In genomic region chr1:92479587-92479986, GRCh38 we compare ENCODE assay signal across 19 cellular contexts. TPM values are rescaled to one million over a fixed set of nuclear protein-coding genes. Genes with fewer than 3 reads are reported as not detected.
DNase-seq lines count a peak whose midpoint lies in the region; ATAC-seq, FAIRE-seq and TF ChIP-seq lines count a peak whose summit lies in the region.
"Had no signal": no experiment of that assay in that cellular context is flagged by ENCODE, and none has a peak within 500 bp of the region (broad histone marks: within the 10 kb centered on the region; RNA-seq: fewer than 3 reads in every experiment).

No MANE protein-coding gene starts in this region.

- ATAC-seq in CD4-positive, CD25-positive, alpha-beta regulatory T cell (ENCODE audit: low read depth in 2 of 2) = no peak
- ATAC-seq in GM21515 (IDR thresholded peaks at IDR 0.05; ENCODE audit: unreplicated experiment) = no peak

- no peaks in the 10 kb centered on the region for H3K9me3 ChIP-seq in CD4-positive, CD25-positive, alpha-beta regulatory T cell (ENCODE audit: control insufficient read depth in 2 of 2, low read length in 2 of 2)
- no peaks in the 10 kb centered on the region for H3K9me3 ChIP-seq in CD8-positive, alpha-beta memory T cell (ENCODE audit: low read length)
- no peaks in the 10 kb centered on the region for H3K9me3 ChIP-seq in kidney (ENCODE audit: control insufficient read depth in 1 of 2, low read length in 2 of 2)

- H3K27me3 Mint-ChIP-seq in CD4-positive, CD25-positive, alpha-beta regulatory T cell = peaks cover 22% of the 10 kb centered on the region
- peaks cover 0 to 5% of the 10 kb centered on the region in 2 donors for H3K27me3 Mint-ChIP-seq in CD8-positive, alpha-beta memory T cell
- H3K27me3 Mint-ChIP-seq in activated T-helper 1 cell treated with anti-CD3 and anti-CD28 coated beads, Interleukin-12 subunit alpha, Interleukin-12 subunit beta, Interleukin-2, Interleukin-4 antibody, amounts not matched to agents 30 ng/mL and 10 ng/mL and 1 ng/mL, durations not matched to agents 14 hours and 24 hours and 36 hours (ENCODE audit: insufficient read depth) = no peaks in the 10 kb centered on the region

- H3K9ac ChIP-seq in kidney (ENCODE audit: low read length in 2 of 2) = no peak overlapping the region
- H3K9ac ChIP-seq: parathyroid adenoma had no signal

- H3K27me3 ChIP-seq in CD4-positive, CD25-positive, alpha-beta regulatory T cell (ENCODE audit: control insufficient read depth, insufficient read depth, low read length) = no peaks in the 10 kb centered on the region
- no peaks in the 10 kb centered on the region for H3K27me3 ChIP-seq in CD8-positive, alpha-beta memory T cell (ENCODE audit: insufficient read depth, low read length, poor library complexity, severe bottlenecking)

- H3K4me1 Mint-ChIP-seq in CD4-positive, CD25-positive, alpha-beta regulatory T cell = peaks cover 17 to 77% (median 23%) of the 10 kb centered on the region in 4 donors
- H3K4me1 Mint-ChIP-seq in CD8-positive, alpha-beta memory T cell = peaks cover 63 to 77% (median 69%) of the 10 kb centered on the region in 3 donors
- peaks cover 72% of the 10 kb centered on the region for H3K4me1 Mint-ChIP-seq in activated T-helper 1 cell treated with anti-CD3 and anti-CD28 coated beads, Interleukin-12 subunit alpha, Interleukin-12 subunit beta, Interleukin-2, Interleukin-4 antibody, amounts not matched to agents 30 ng/mL and 10 ng/mL and 1 ng/mL, durations not matched to agents 14 hours and 24 hours and 36 hours (ENCODE audit: low read depth)

- CTCF ChIA-PET in CD8-positive, alpha-beta memory T cell (lab: Charles Lee) = interaction anchor here (1.2 to 1.3 kb wide), 2 partner anchors 13 to 169 kb away, joined by 3 read pairs; no protein-coding TSS in a partner anchor

- no peaks in the 10 kb centered on the region for H3K36me3 ChIP-seq in CD4-positive, CD25-positive, alpha-beta regulatory T cell (ENCODE audit: control insufficient read depth, insufficient read depth, low read length)
- H3K36me3 ChIP-seq in CD8-positive, alpha-beta memory T cell (ENCODE audit: insufficient read depth, low read length) = peaks cover 6% of the 10 kb centered on the region
- H3K36me3 ChIP-seq in kidney (ENCODE audit: control insufficient read depth in 1 of 2, insufficient read depth in 2 of 2, low read length in 2 of 2) = no peaks in the 10 kb centered on the region

- H3K36me3 Mint-ChIP-seq in CD4-positive, CD25-positive, alpha-beta regulatory T cell = peaks cover 24% of the 10 kb centered on the region
- peaks cover 9 to 89% (median 16%) of the 10 kb centered on the region in 3 donors for H3K36me3 Mint-ChIP-seq in CD8-positive, alpha-beta memory T cell
- H3K36me3 Mint-ChIP-seq in activated T-helper 1 cell treated with anti-CD3 and anti-CD28 coated beads, Interleukin-12 subunit alpha, Interleukin-12 subunit beta, Interleukin-2, Interleukin-4 antibody, amounts not matched to agents 30 ng/mL and 10 ng/mL and 1 ng/mL, durations not matched to agents 14 hours and 24 hours and 36 hours (ENCODE audit: low read depth) = peaks cover 79% of the 10 kb centered on the region

- H3K4me1 ChIP-seq in CD4-positive, CD25-positive, alpha-beta regulatory T cell (ENCODE audit: control insufficient read depth, insufficient read depth, low read length, poor library complexity, severe bottlenecking) = peaks cover 55% of the 10 kb centered on the region
- peaks cover 60% of the 10 kb centered on the region for H3K4me1 ChIP-seq in CD8-positive, alpha-beta memory T cell (ENCODE audit: insufficient read depth, low read length)
- H3K4me1 ChIP-seq in kidney (ENCODE audit: control insufficient read depth in 1 of 2, insufficient read depth in 1 of 2, low read depth in 1 of 2, low read length in 2 of 2) = peaks cover 14 to 26% of the 10 kb centered on the region in 2 donors
- H3K4me1 ChIP-seq: parathyroid adenoma had no signal

- TF ChIP-seq CTCF in kidney (IDR thresholded peaks at IDR 0.05; ENCODE audit: borderline replicate concordance, extremely low read depth, insufficient read depth) = no peak

- H3K27ac ChIP-seq in CD4-positive, CD25-positive, alpha-beta regulatory T cell (ENCODE audit: insufficient read depth, low read length, poor library complexity, severe bottlenecking) = no peak overlapping the region
- no peak overlapping the region for H3K27ac ChIP-seq in CD8-positive, alpha-beta memory T cell (ENCODE audit: low read depth, low read length)
- H3K27ac ChIP-seq in kidney (ENCODE audit: low read depth in 2 of 2, low read length in 2 of 2) = no peak overlapping the region
- H3K27ac ChIP-seq: parathyroid adenoma, RWPE1 had no signal

- no peaks in the 10 kb centered on the region for H3K9me3 Mint-ChIP-seq in CD4-positive, CD25-positive, alpha-beta regulatory T cell
- H3K9me3 Mint-ChIP-seq in CD8-positive, alpha-beta memory T cell = no peaks in the 10 kb centered on the region
- no peaks in the 10 kb centered on the region for H3K9me3 Mint-ChIP-seq in activated T-helper 1 cell treated with anti-CD3 and anti-CD28 coated beads, Interleukin-12 subunit alpha, Interleukin-12 subunit beta, Interleukin-2, Interleukin-4 antibody, amounts not matched to agents 30 ng/mL and 10 ng/mL and 1 ng/mL, durations not matched to agents 14 hours and 24 hours and 36 hours
- H3K9me3 Mint-ChIP-seq: HFFc6 had no signal

- POLR2A ChIA-PET in CD8-positive, alpha-beta memory T cell (lab: Charles Lee) = interaction anchor here (1.0 kb wide), 1 partner anchor 12 kb away, joined by 3 read pairs; no protein-coding TSS in a partner anchor

- H3K4me3 ChIP-seq in CD4-positive, CD25-positive, alpha-beta regulatory T cell (ENCODE audit: low read depth, low read length) = no peak overlapping the region
- no peak overlapping the region for H3K4me3 ChIP-seq in CD8-positive, alpha-beta memory T cell (ENCODE audit: low read length)
- H3K4me3 ChIP-seq in kidney (ENCODE audit: low read length in 2 of 2) = no peak overlapping the region

- intact Hi-C loops in activated T-helper 1 cell treated with anti-CD3 and anti-CD28 coated beads, Interleukin-12 subunit alpha, Interleukin-12 subunit beta, Interleukin-2, Interleukin-4 antibody, amounts not matched to agents 30 ng/mL and 10 ng/mL and 1 ng/mL, durations not matched to agents 14 hours and 24 hours and 36 hours (cut with micrococcal nuclease) = loop anchor here (10.0 kb wide), 2 partner anchors 305 to 485 kb away; partner anchors contain the start of gene EVI5
- intact Hi-C loops in kidney (cut with DNase I) = no loop called here

- H3K4me3 Mint-ChIP-seq in CD4-positive, CD25-positive, alpha-beta regulatory T cell = peak overlapping the region in 3 of 4 donors; percentile 59 to 72 (median 68)
- peak overlapping the region; percentile 42 to 85 (median 62) for H3K4me3 Mint-ChIP-seq in CD8-positive, alpha-beta memory T cell
- peak overlapping the region; percentile 85 for H3K4me3 Mint-ChIP-seq in activated T-helper 1 cell treated with anti-CD3 and anti-CD28 coated beads, Interleukin-12 subunit alpha, Interleukin-12 subunit beta, Interleukin-2, Interleukin-4 antibody, amounts not matched to agents 30 ng/mL and 10 ng/mL and 1 ng/mL, durations not matched to agents 14 hours and 24 hours and 36 hours
- H3K4me3 Mint-ChIP-seq: HFFc6 had no signal

- DNase-seq in CD4-positive, CD25-positive, alpha-beta regulatory T cell = no peak
- no peak for DNase-seq in CD8-positive, alpha-beta memory T cell
- no peak for DNase-seq in activated T-helper 1 cell treated with anti-CD3 and anti-CD28 coated beads, Interleukin-12 subunit alpha, Interleukin-12 subunit beta, Interleukin-2, Interleukin-4 antibody, amounts not matched to agents 30 ng/mL and 10 ng/mL and 1 ng/mL, durations not matched to agents 14 hours and 24 hours and 36 hours (ENCODE audit: low spot score)
- DNase-seq in kidney (peak; percentile 32), germinal center (ENCODE audit: low spot score) (no peak), GDM1 (lab: John Stamatoyannopoulos, UW) (no peak)
- DNase-seq: activated CD4-positive, CD25-positive, alpha-beta regulatory T cell; Calu3; foreskin melanocyte; HFFc6; NCI-H146; NCI-H226 had no signal

- peak overlapping the region; percentile 81 to 92 (median 83) for H3K27ac Mint-ChIP-seq in CD4-positive, CD25-positive, alpha-beta regulatory T cell
- H3K27ac Mint-ChIP-seq in CD8-positive, alpha-beta memory T cell = peak overlapping the region in 7 of 8 donors; percentile 16 to 96 (median 33)
- H3K27ac Mint-ChIP-seq in activated T-helper 1 cell treated with anti-CD3 and anti-CD28 coated beads, Interleukin-12 subunit alpha, Interleukin-12 subunit beta, Interleukin-2, Interleukin-4 antibody, amounts not matched to agents 30 ng/mL and 10 ng/mL and 1 ng/mL, durations not matched to agents 14 hours and 24 hours and 36 hours = peak overlapping the region; percentile 98
- H3K27ac Mint-ChIP-seq: HFFc6 had no signal

- no peak for FAIRE-seq in kidney (lab: Jason Lieb, UNC)
- FAIRE-seq: colon, G401.6, GM12891, HTR-8/SVneo had no signal

RNA-seq across cellular contexts. Expression of gene GFI1, which starts 7.1 kb away (rescaled TPM):
- total RNA-seq in CD4-positive, CD25-positive, alpha-beta regulatory T cell = 3.0 TPM
- polyA plus RNA-seq in CD4-positive, CD25-positive, alpha-beta regulatory T cell = 10 to 100 TPM in 1 of 4 donors, 1 to 10 TPM in 3; 3.6 to 11.5 (median 6.9) TPM
- 10 to 100 TPM; 70.9 to 74.6 TPM for total RNA-seq in CD8-positive, alpha-beta memory T cell
- polyA plus RNA-seq in CD8-positive, alpha-beta memory T cell = 26.0 TPM
- total RNA-seq in activated T-helper 1 cell treated with anti-CD3 and anti-CD28 coated beads, Interleukin-12 subunit alpha, Interleukin-12 subunit beta, Interleukin-2, Interleukin-4 antibody, amounts not matched to agents 30 ng/mL and 10 ng/mL and 1 ng/mL, durations not matched to agents 14 hours and 24 hours and 36 hours = 95.7 and 103 TPM in 2 replicates
- total RNA-seq in kidney = 3.8 TPM
- 0.17 TPM for polyA plus RNA-seq in kidney (ENCODE audit: insufficient read depth, low read depth, low replicate concordance)

Comparison
In these comparisons a context has a peak if more than half of its experiments do, and no peak if none do; other contexts are left out.
1. H3K27ac Mint-ChIP-seq: peak in every context shown above with its lines; median percentile 98 in activated T-helper 1 cell treated with anti-CD3 and anti-CD28 coated beads, Interleukin-12 subunit alpha, Interleukin-12 subunit beta, Interleukin-2, Interleukin-4 antibody, amounts not matched to agents 30 ng/mL and 10 ng/mL and 1 ng/mL, durations not matched to agents 14 hours and 24 hours and 36 hours; 83 in CD4-positive, CD25-positive, alpha-beta regulatory T cell; 33 in CD8-positive, alpha-beta memory T cell.
2. RNA of gene GFI1, which starts 7.1 kb away (total RNA-seq): 95.7 to 103 TPM in activated T-helper 1 cell treated with anti-CD3 and anti-CD28 coated beads, Interleukin-12 subunit alpha, Interleukin-12 subunit beta, Interleukin-2, Interleukin-4 antibody, amounts not matched to agents 30 ng/mL and 10 ng/mL and 1 ng/mL, durations not matched to agents 14 hours and 24 hours and 36 hours and 70.9 to 74.6 TPM in CD8-positive, alpha-beta memory T cell; 3.8 TPM in kidney (single experiment) and 3.0 TPM in CD4-positive, CD25-positive, alpha-beta regulatory T cell (single experiment); every median in the first group is over 10 times any median in the second.
3. Peak in every context shown above with its lines, with median percentiles within 50 percentile points of each other: H3K4me3 Mint-ChIP-seq.